Comparison of ENCODE assay signal across 7 cellular contexts in the genomic region with DNA sequence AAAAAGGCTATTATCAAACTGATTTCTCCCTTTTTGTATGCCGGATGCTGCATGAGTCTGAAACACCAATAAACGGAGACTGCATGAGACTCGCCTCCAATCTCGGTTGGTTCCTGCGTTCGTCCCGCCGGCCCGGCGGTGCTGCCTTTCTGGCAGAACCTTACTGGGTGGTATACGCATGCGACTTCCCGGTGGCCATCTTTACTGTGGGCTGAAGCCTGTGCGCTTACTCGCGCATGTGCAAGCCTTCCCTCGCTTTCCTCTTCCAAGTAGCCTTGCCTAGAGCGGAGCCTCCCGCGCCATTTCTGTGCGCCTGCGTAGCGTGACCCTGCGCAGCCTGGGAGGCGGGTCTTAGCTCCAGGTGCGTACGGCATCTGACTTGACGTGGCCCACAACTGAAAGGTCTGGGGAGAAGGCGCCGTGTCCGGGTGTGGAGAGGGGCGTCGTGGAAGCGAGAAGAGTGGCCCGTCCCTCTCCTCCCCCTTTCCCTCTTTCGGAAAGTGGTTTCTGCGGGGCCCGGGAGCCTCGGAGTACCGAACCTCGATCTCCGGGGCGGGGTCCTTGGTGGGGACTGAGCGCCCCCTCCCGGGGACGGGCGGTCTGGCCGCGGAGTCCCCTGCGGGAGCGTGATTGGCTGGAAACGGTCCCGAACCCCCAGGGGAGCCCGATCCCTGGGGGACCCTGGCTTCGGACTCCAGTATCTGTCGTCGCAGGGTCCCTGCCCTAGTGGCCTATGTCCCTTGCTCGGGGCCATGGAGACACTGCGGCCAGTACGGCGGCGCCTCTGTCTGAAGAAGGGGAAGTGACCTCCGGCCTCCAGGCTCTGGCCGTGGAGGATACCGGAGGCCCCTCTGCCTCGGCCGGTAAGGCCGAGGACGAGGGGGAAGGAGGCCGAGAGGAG. TPM values are rescaled to one million over a fixed set of nuclear protein-coding genes. Genes with fewer than 3 reads are reported as not detected.
A peak's percentile ranks its signal among the peaks of the same experiment; 100 is the strongest.
DNase-seq lines count a peak whose midpoint lies in the region; ATAC-seq, FAIRE-seq and TF ChIP-seq lines count a peak whose summit lies in the region.

A gene (plus strand): TSS at position 360 of the 901 bp plus-strand sequence. CDS start 374 bp downstream, at position 734.

- no peaks in the 10 kb centered on the region for H3K9me3 ChIP-seq in astrocyte (ENCODE audit: insufficient read depth, low read depth, low read length)

- no peaks in the 10 kb centered on the region for H3K9me3 Mint-ChIP-seq in T-helper 2 cell treated with Interferon-gamma antibody and Interleukin-4, amounts not matched to agents 5 μg/mL and 100 μg/mL, for 36 hours
- H3K9me3 Mint-ChIP-seq in astrocyte (ENCODE audit: unreplicated experiment): no peaks in the 10 kb centered on the region

- peak within 1 kb of the TSS; percentile 93 for H2AFZ ChIP-seq in astrocyte (ENCODE audit: low read depth, low read length)

- peaks cover 27% of the 10 kb centered on the region for H3K4me1 ChIP-seq in astrocyte (ENCODE audit: insufficient read depth, low read length)

- H3K27ac Mint-ChIP-seq in T-helper 2 cell treated with Interferon-gamma antibody and Interleukin-4, amounts not matched to agents 5 μg/mL and 100 μg/mL, for 36 hours: peak within 1 kb of the TSS; percentile 99
- peak within 1 kb of the TSS; percentile 79 for H3K27ac Mint-ChIP-seq in astrocyte (ENCODE audit: unreplicated experiment)

- H3K79me2 ChIP-seq in astrocyte (ENCODE audit: insufficient read depth, low read length): peaks cover 50% of the 10 kb centered on the region

- TF ChIP-seq CTCF in astrocyte (IDR thresholded peaks at IDR 0.05; ENCODE audit: insufficient read depth, low read depth, low read length): peak; percentile 62

- H3K9ac ChIP-seq in astrocyte (ENCODE audit: low read length): peak within 1 kb of the TSS; percentile 83

- peaks cover 8% of the 10 kb centered on the region for H3K27me3 Mint-ChIP-seq in T-helper 2 cell treated with Interferon-gamma antibody and Interleukin-4, amounts not matched to agents 5 μg/mL and 100 μg/mL, for 36 hours (ENCODE audit: low read depth)
- no peaks in the 10 kb centered on the region for H3K27me3 Mint-ChIP-seq in astrocyte (ENCODE audit: low read depth, unreplicated experiment)

- H3K4me1 Mint-ChIP-seq in T-helper 2 cell treated with Interferon-gamma antibody and Interleukin-4, amounts not matched to agents 5 μg/mL and 100 μg/mL, for 36 hours (ENCODE audit: low read depth): peaks cover 41% of the 10 kb centered on the region
- peaks cover 27% of the 10 kb centered on the region for H3K4me1 Mint-ChIP-seq in astrocyte (ENCODE audit: low read depth, unreplicated experiment)

- H3K36me3 Mint-ChIP-seq in T-helper 2 cell treated with Interferon-gamma antibody and Interleukin-4, amounts not matched to agents 5 μg/mL and 100 μg/mL, for 36 hours (ENCODE audit: low read depth): peaks cover 37% of the 10 kb centered on the region
- H3K36me3 Mint-ChIP-seq in astrocyte (ENCODE audit: low read depth, unreplicated experiment): peaks cover 8% of the 10 kb centered on the region

- peaks cover 10% of the 10 kb centered on the region for H4K20me1 ChIP-seq in astrocyte (ENCODE audit: insufficient read depth, low read length)

- peak; percentile 54 for DNase-seq in NCI-H187 treated with DMSO at 0.1 percent for 48 hours (lab: John Stamatoyannopoulos, UW)
- peak; percentile 99 for DNase-seq in T-helper 2 cell treated with Interferon-gamma antibody and Interleukin-4, amounts not matched to agents 5 μg/mL and 100 μg/mL, for 36 hours (ENCODE audit: low spot score)
- peak; percentile 100 for DNase-seq in astrocyte (ENCODE audit: low read depth)
- peak; percentile 97 for DNase-seq in hepatic stellate cell (ENCODE audit: low spot score)
- DNase-seq in renal cortical epithelial cell (ENCODE audit: low read depth): peak; percentile 99

- H3K27ac ChIP-seq in astrocyte (ENCODE audit: low read depth, low read length): peak within 1 kb of the TSS; percentile 85

- peak within 1 kb of the TSS; percentile 99 for H3K4me3 Mint-ChIP-seq in T-helper 2 cell treated with Interferon-gamma antibody and Interleukin-4, amounts not matched to agents 5 μg/mL and 100 μg/mL, for 36 hours
- peak within 1 kb of the TSS; percentile 89 for H3K4me3 Mint-ChIP-seq in astrocyte (ENCODE audit: unreplicated experiment)

- peak within 1 kb of the TSS; percentile 79 for H3K4me3 ChIP-seq in astrocyte (ENCODE audit: insufficient read depth, low read depth, low read length)

- H3K4me2 ChIP-seq in astrocyte (ENCODE audit: low read length): peak within 1 kb of the TSS; percentile 93

- ATAC-seq in GM18498 (IDR thresholded peaks at IDR 0.05; ENCODE audit: unreplicated experiment) (peak; percentile 67), HG02943 (IDR thresholded peaks at IDR 0.05; ENCODE audit: low read depth, unreplicated experiment) (peak; percentile 66)

- peak; percentile 39 for FAIRE-seq in astrocyte (lab: Jason Lieb, UNC)

- no peaks in the 10 kb centered on the region for H3K27me3 ChIP-seq in astrocyte (ENCODE audit: insufficient read depth, low read length)

- H3K36me3 ChIP-seq in astrocyte (ENCODE audit: insufficient read depth, low read length): peaks cover 4% of the 10 kb centered on the region

RNA-seq across cellular contexts. Expression of the gene that starts here (rescaled TPM):
- total RNA-seq in astrocyte (20.1 and 20.8 TPM in 2 replicates), renal cortical epithelial cell (17.7 and 19.6 TPM in 2 replicates)

Comparison
In these comparisons a context has a peak if more than half of its experiments do, and no peak if none do; other contexts are left out.
1. Peak in every context shown above with its lines: DNase-seq, ATAC-seq, H3K4me3 ChIP-seq and H3K27ac ChIP-seq.